Comparison of ENCODE assay signal across 11 cellular contexts in genomic region chr3:65126527-65127440, GRCh38.
DNase-seq lines count a peak whose midpoint lies in the region; ATAC-seq and TF ChIP-seq lines count a peak whose summit lies in the region.
"Had no signal": no experiment of that assay in that cellular context is flagged by ENCODE, and none has a peak within 500 bp of the region (broad histone marks: within the 10 kb centered on the region; RNA-seq: fewer than 3 reads in every experiment).

No MANE protein-coding gene starts in this region.

- no peak for TF ChIP-seq CTCF in fibroblast of the aortic adventitia (IDR thresholded peaks at IDR 0.05; ENCODE audit: insufficient read depth, low read length)
- no peak for TF ChIP-seq CTCF in smooth muscle cell (IDR thresholded peaks at IDR 0.05; ENCODE audit: borderline replicate concordance, insufficient read depth, poor library complexity, severe bottlenecking)

- no peaks in the 10 kb centered on the region for H3K9me3 ChIP-seq in smooth muscle cell (replicated peaks; ENCODE audit: low read depth)
- no peaks in the 10 kb centered on the region for H3K9me3 ChIP-seq in CD8-positive, alpha-beta memory T cell (ENCODE audit: low read length)

- no peaks in the 10 kb centered on the region for H3K36me3 ChIP-seq in smooth muscle cell (ENCODE audit: low read depth)
- no peaks in the 10 kb centered on the region for H3K36me3 ChIP-seq in CD8-positive, alpha-beta memory T cell (ENCODE audit: insufficient read depth, low read length)

- intact Hi-C loops in head of caudate nucleus (cut with DNase I) = no loop called here

- no peaks in the 10 kb centered on the region for H3K4me1 ChIP-seq in smooth muscle cell (ENCODE audit: low read depth)
- no peaks in the 10 kb centered on the region for H3K4me1 ChIP-seq in CD8-positive, alpha-beta memory T cell (ENCODE audit: insufficient read depth, low read length)

- H3K79me2 ChIP-seq in smooth muscle cell (ENCODE audit: low read depth) = no peaks in the 10 kb centered on the region

- peaks cover 0 to 2% (median 0%) of the 10 kb centered on the region in 3 donors for H3K36me3 Mint-ChIP-seq in CD8-positive, alpha-beta memory T cell

- H3K27ac ChIP-seq in smooth muscle cell (ENCODE audit: low read depth) = peak overlapping the region; percentile 52
- no peak overlapping the region for H3K27ac ChIP-seq in CD8-positive, alpha-beta memory T cell (ENCODE audit: low read depth, low read length)
- H3K27ac ChIP-seq: PC-9 had no signal

- no peaks in the 10 kb centered on the region for H3K27me3 Mint-ChIP-seq in CD8-positive, alpha-beta memory T cell
- H3K27me3 Mint-ChIP-seq: dendritic cell treated with granulocyte-macrophage colony-stimulating factor and Interleukin-4, amounts not matched to agents 40 ng/mL and 50 ng/mL, for 4 days had no signal

- WGBS in smooth muscle cell (ENCODE audit: low lambda C conversion rate) = 68% methylated on average over 7 of the region's 7 CpGs

- POLR2A ChIA-PET in CD8-positive, alpha-beta memory T cell (lab: Charles Lee) = no interaction called here

- H3K4me3 ChIP-seq in fibroblast of the aortic adventitia (ENCODE audit: low read depth, low read length) (no peak overlapping the region), smooth muscle cell (no peak overlapping the region)
- H3K4me3 ChIP-seq in CD8-positive, alpha-beta memory T cell (ENCODE audit: low read length) = no peak overlapping the region
- H3K4me3 ChIP-seq: PC-9 had no signal

- H4K20me1 ChIP-seq in smooth muscle cell (ENCODE audit: low read depth) = no peaks in the 10 kb centered on the region

- H3K9ac ChIP-seq in smooth muscle cell (ENCODE audit: low read depth) = no peak overlapping the region

- CTCF ChIA-PET in CD8-positive, alpha-beta memory T cell (lab: Charles Lee) = no interaction called here

- H3K4me3 Mint-ChIP-seq in CD8-positive, alpha-beta memory T cell = no peak overlapping the region
- H3K4me3 Mint-ChIP-seq: dendritic cell treated with granulocyte-macrophage colony-stimulating factor and Interleukin-4, amounts not matched to agents 40 ng/mL and 50 ng/mL, for 4 days had no signal

- peaks cover 0 to 17% (median 5%) of the 10 kb centered on the region in 5 donors for H3K9me3 Mint-ChIP-seq in CD8-positive, alpha-beta memory T cell

- no peaks in the 10 kb centered on the region for H3K4me1 Mint-ChIP-seq in CD8-positive, alpha-beta memory T cell

- H2AFZ ChIP-seq in smooth muscle cell (ENCODE audit: low read depth) = no peak overlapping the region
- H2AFZ ChIP-seq: PC-9 had no signal

- no peaks in the 10 kb centered on the region for H3K27me3 ChIP-seq in smooth muscle cell (ENCODE audit: low read depth)
- H3K27me3 ChIP-seq in CD8-positive, alpha-beta memory T cell (ENCODE audit: insufficient read depth, low read length, poor library complexity, severe bottlenecking) = no peaks in the 10 kb centered on the region

- no peak for ATAC-seq in GM21423 (IDR thresholded peaks at IDR 0.05; ENCODE audit: unreplicated experiment)

- no peak overlapping the region for H3K27ac Mint-ChIP-seq in CD8-positive, alpha-beta memory T cell
- H3K27ac Mint-ChIP-seq: dendritic cell treated with granulocyte-macrophage colony-stimulating factor and Interleukin-4, amounts not matched to agents 40 ng/mL and 50 ng/mL, for 4 days had no signal

- no peaks in the 10 kb centered on the region for H3F3A ChIP-seq in smooth muscle cell (ENCODE audit: low read depth)

- DNase-seq in H4 (ENCODE audit: low spot score) (peak; percentile 86), amniotic epithelial cell (ENCODE audit: low read depth) (peak; percentile 92), fibroblast of the aortic adventitia (ENCODE audit: low read depth) (peak; percentile 47), smooth muscle cell (lab: John Stamatoyannopoulos, UW; ENCODE audit: unreplicated experiment) (no peak), head of caudate nucleus (no peak)
- DNase-seq in activated effector memory CD4-positive, alpha-beta T cell treated with anti-CD3 and anti-CD28 coated beads, Interleukin-2, amount 50 U/mL, for 16 hours = no peak
- no peak for DNase-seq in CD8-positive, alpha-beta memory T cell
- DNase-seq: NCI-H446 treated with DMSO at 0.1 percent for 48 hours had no signal

- H3K4me2 ChIP-seq in smooth muscle cell = peak overlapping the region; percentile 22
- H3K4me2 ChIP-seq: PC-9 had no signal

Comparison
In these comparisons a context has a peak if more than half of its experiments do, and no peak if none do; other contexts are left out.
1. DNase-seq: peak in H4 (single experiment), amniotic epithelial cell (single experiment) and fibroblast of the aortic adventitia (single experiment); none in smooth muscle cell (single experiment), activated effector memory CD4-positive, alpha-beta T cell treated with anti-CD3 and anti-CD28 coated beads, Interleukin-2, amount 50 U/mL, for 16 hours (single experiment), head of caudate nucleus (0 of 42) and CD8-positive, alpha-beta memory T cell (0 of 5).